Comparison of ENCODE assay signal across 8 cellular contexts in genomic region chr2:61176755-61177726, GRCh38. TPM values are rescaled to one million over a fixed set of nuclear protein-coding genes. Genes with fewer than 3 reads are reported as not detected.
A peak's percentile ranks its signal among the peaks of the same experiment; 100 is the strongest.
DNase-seq lines count a peak whose midpoint lies in the region; ATAC-seq, FAIRE-seq and TF ChIP-seq lines count a peak whose summit lies in the region.

No MANE protein-coding gene starts in this region.

- H3K27me3 ChIP-seq in bronchial epithelial cell (ENCODE audit: control insufficient read depth, insufficient read depth, low read length) (no peaks in the 10 kb centered on the region), spleen (replicated peaks in 1 of 7) (no peaks in the 10 kb centered on the region)

- POLR2A ChIA-PET in WTC11 (lab: Charles Lee), result interaction anchor here (0.6 to 1.6 kb wide), 2 partner anchors 9 to 32 kb away, joined by 4 read pairs; no protein-coding TSS in a partner anchor

- H3K36me3 ChIP-seq in bronchial epithelial cell (ENCODE audit: control insufficient read depth, insufficient read depth, low read length), result peaks cover 8% of the 10 kb centered on the region
- peaks cover 0 to 32% (median 21%) of the 10 kb centered on the region in 6 donors for H3K36me3 ChIP-seq in spleen

- peak; percentile 78 for ATAC-seq in GM19023 (IDR thresholded peaks at IDR 0.05; ENCODE audit: unreplicated experiment)
- peak; percentile 84 for ATAC-seq in HG03175 (IDR thresholded peaks at IDR 0.05; ENCODE audit: unreplicated experiment)
- ATAC-seq in WTC11, result peak; percentile 89

- FAIRE-seq in bronchial epithelial cell (lab: Jason Lieb, UNC), result no peak

- DNase-seq in AG10803 (ENCODE audit: low read depth), result peak; percentile 93
- peak; percentile 86 for DNase-seq in NCI-H2227 treated with DMSO at 0.1 percent for 48 hours (lab: John Stamatoyannopoulos, UW)
- peak; percentile 94 for DNase-seq in WTC11 (ENCODE audit: low spot score)
- DNase-seq in bronchial epithelial cell (ENCODE audit: low read depth), result peak; percentile 71
- DNase-seq in inferior parietal cortex (ENCODE audit: extremely low spot score), result peak; percentile 85
- peak; percentile 99 for DNase-seq in spleen

- no peaks in the 10 kb centered on the region for H3K9me3 Mint-ChIP-seq in WTC11

- intact Hi-C loops in spleen (cut with DNase I; ENCODE audit: low total_unique reads), result no loop called here

- peaks cover 24% of the 10 kb centered on the region for H3K36me3 Mint-ChIP-seq in WTC11

- peaks cover 31% of the 10 kb centered on the region for H3K27me3 Mint-ChIP-seq in WTC11 (ENCODE audit: low read depth)

- H3K4me3 ChIP-seq in AG10803 (ENCODE audit: low read length) (peak overlapping the region; percentile 90), bronchial epithelial cell (ENCODE audit: low read depth, low read length) (peak overlapping the region; percentile 72), spleen (peak overlapping the region; percentile 61 to 85 (median 76))

- TF ChIP-seq CTCF in AG10803 (conservative IDR thresholded peaks at IDR 0.05; ENCODE audit: low read length), result no peak
- no peak for TF ChIP-seq CTCF in WTC11 (IDR thresholded peaks at IDR 0.05)
- TF ChIP-seq CTCF in bronchial epithelial cell (IDR thresholded peaks at IDR 0.05; ENCODE audit: insufficient read depth, low read length, severe bottlenecking), result no peak
- peak in 4 of 11 experiments; percentile 14 to 44 (median 37) for TF ChIP-seq CTCF in spleen (IDR thresholded peaks at IDR 0.05 in 8 of 11, conservative IDR thresholded peaks at IDR 0.05 in 3 of 11)

- peak overlapping the region; percentile 79 for H3K4me3 Mint-ChIP-seq in WTC11

- H3K27ac ChIP-seq in spleen, result peak overlapping the region; percentile 93 to 99 (median 99)

- peak overlapping the region; percentile 80 for H3K27ac Mint-ChIP-seq in WTC11

- peaks cover 28% of the 10 kb centered on the region for H3K4me1 Mint-ChIP-seq in WTC11

- 0 to 1% (median 1%) methylated on average over 46 to 111 of the region's 111 CpGs for WGBS in spleen, 5 donors

- H3K9me3 ChIP-seq in spleen, result no peaks in the 10 kb centered on the region

- H3K4me1 ChIP-seq in spleen, result peaks cover 26 to 53% (median 50%) of the 10 kb centered on the region in 6 donors

- TF ChIP-seq POLR2A in spleen (IDR thresholded peaks at IDR 0.05), result peak; percentile 16 to 91 (median 88)

- CTCF ChIA-PET in WTC11 (lab: Charles Lee), result interaction anchor here (0.6 to 1.8 kb wide), 4 partner anchors 9 to 282 kb away, joined by 3 to 10 read pairs (median 3); no protein-coding TSS in a partner anchor

TF ChIP-seq in WTC11, 78 proteins besides CTCF, POLR2A, EP300 and RAD21 (continues in another document):
- TF ChIP-seq ZNF671 (CRISPR knock-in tag; IDR thresholded peaks at IDR 0.05) (no peak), ZSCAN18 (CRISPR knock-in tag; IDR thresholded peaks at IDR 0.05) (no peak), NFATC4 (CRISPR knock-in tag; IDR thresholded peaks at IDR 0.05) (no peak), SOX15 (CRISPR knock-in tag; IDR thresholded peaks at IDR 0.05) (no peak), SMAD4 (CRISPR knock-in tag; IDR thresholded peaks at IDR 0.05) (no peak), TCF7 (CRISPR knock-in tag; IDR thresholded peaks at IDR 0.05; ENCODE audit: low read depth) (peak; percentile 83; the same call in 1 of the 2 replicates), GTF2I (CRISPR knock-in tag; conservative IDR thresholded peaks at IDR 0.05) (no peak), ZNF121 (CRISPR knock-in tag; IDR thresholded peaks at IDR 0.05) (peak; percentile 67), CREB1 (CRISPR knock-in tag; IDR thresholded peaks at IDR 0.05) (peak; percentile 58; the same call in 1 of the 2 replicates), ESRRA (CRISPR knock-in tag; IDR thresholded peaks at IDR 0.05; ENCODE audit: borderline replicate concordance) (peak; percentile 23; the same call in 1 of the 2 replicates), GRHL2 (CRISPR knock-in tag; IDR thresholded peaks at IDR 0.05; ENCODE audit: insufficient replicate concordance, severe bottlenecking) (no peak), ATF1 (CRISPR knock-in tag; IDR thresholded peaks at IDR 0.05) (no peak), USF1 (CRISPR knock-in tag; IDR thresholded peaks at IDR 0.05) (peak; percentile 68; the same call in 1 of the 2 replicates), ETV6 (CRISPR knock-in tag; IDR thresholded peaks at IDR 0.05) (no peak), ZNF232 (CRISPR knock-in tag; IDR thresholded peaks at IDR 0.05) (peak; percentile 84; the same call in 1 of the 2 replicates), ELF4 (CRISPR knock-in tag; IDR thresholded peaks at IDR 0.05; ENCODE audit: low read depth) (no peak), FOXJ3 (CRISPR knock-in tag; IDR thresholded peaks at IDR 0.05; ENCODE audit: borderline replicate concordance) (no peak), ZBTB21 (CRISPR knock-in tag; IDR thresholded peaks at IDR 0.05; ENCODE audit: borderline replicate concordance) (no peak), PREB (CRISPR knock-in tag; IDR thresholded peaks at IDR 0.05; ENCODE audit: borderline replicate concordance) (no peak; the same call in 1 of the 2 replicates), HMGA2 (CRISPR knock-in tag; IDR thresholded peaks at IDR 0.05) (no peak), IRF2 (CRISPR knock-in tag; IDR thresholded peaks at IDR 0.05; ENCODE audit: borderline replicate concordance, low read depth) (no peak), ZNF512 (CRISPR knock-in tag; IDR thresholded peaks at IDR 0.05; ENCODE audit: borderline replicate concordance) (0 out of 2 replicates have a peak, but pooled peaks have one; percentile 12), ZNF281 (CRISPR knock-in tag; IDR thresholded peaks at IDR 0.05) (no peak; the same call in 1 of the 2 replicates), JAZF1 (CRISPR knock-in tag; IDR thresholded peaks at IDR 0.05) (no peak), JUN (CRISPR knock-in tag; IDR thresholded peaks at IDR 0.05) (no peak)

RNA-seq across cellular contexts. Expression of gene C2orf74, which starts 15.1 kb away (rescaled TPM):
- total RNA-seq in WTC11 (2021) (8.1 to 13.6 TPM (median 9.8 TPM) in 3 replicates), bronchial epithelial cell (10.0 and 13.1 TPM in 2 replicates), spleen (10 to 100 TPM in 6 of 7 donors, 1 to 10 TPM in 1; 9.4 to 34.9 (median 19.4) TPM)
- polyA plus RNA-seq in spleen, result 10 to 100 TPM; 20.5 to 36.7 (median 33.7) TPM

Comparison
In these comparisons a context has a peak if more than half of its experiments do, and no peak if none do; other contexts are left out.
1. Peak in every context shown above with its lines: DNase-seq, ATAC-seq, H3K4me3 ChIP-seq and H3K27ac ChIP-seq.